In genomic region chr22:35312198-35313059, GRCh38 we compare ENCODE assay signal across 8 cellular contexts. TPM values are rescaled to one million over a fixed set of nuclear protein-coding genes. Genes with fewer than 3 reads are reported as not detected.
DNase-seq lines count a peak whose midpoint lies in the region; ATAC-seq and TF ChIP-seq lines count a peak whose summit lies in the region.

No MANE protein-coding gene starts in this region.

- POLR2A ChIA-PET in activated CD8-positive, alpha-beta T cell treated with anti-CD3 and anti-CD28 coated beads for 36 hours (lab: Charles Lee), result no interaction called here

- peaks cover 61% of the 10 kb centered on the region for H3K4me1 Mint-ChIP-seq in activated CD8-positive, alpha-beta T cell treated with anti-CD3 and anti-CD28 coated beads for 36 hours (ENCODE audit: low read depth)

- H3K9me3 Mint-ChIP-seq in activated CD8-positive, alpha-beta T cell treated with anti-CD3 and anti-CD28 coated beads for 36 hours, result no peaks in the 10 kb centered on the region

- H3K4me1 ChIP-seq in thoracic aorta (ENCODE audit: control insufficient read depth in 1 of 2, low read depth in 2 of 2), result peaks cover 25 to 50% of the 10 kb centered on the region in 2 donors

- H3K27me3 ChIP-seq in thoracic aorta (replicated peaks; ENCODE audit: insufficient read depth), result no peaks in the 10 kb centered on the region

- intact Hi-C loops in activated CD8-positive, alpha-beta T cell treated with anti-CD3 and anti-CD28 coated beads for 36 hours (cut with micrococcal nuclease), result no loop called here
- intact Hi-C loops in left ventricle myocardium superior (cut with micrococcal nuclease), result no loop called here

- no peaks in the 10 kb centered on the region for H3K36me3 Mint-ChIP-seq in activated CD8-positive, alpha-beta T cell treated with anti-CD3 and anti-CD28 coated beads for 36 hours (ENCODE audit: low read depth)

- CTCF ChIA-PET in activated CD8-positive, alpha-beta T cell treated with anti-CD3 and anti-CD28 coated beads for 36 hours (lab: Charles Lee), result no interaction called here

- no peaks in the 10 kb centered on the region for H3K36me3 ChIP-seq in thoracic aorta

- no peak for DNase-seq in activated CD4-positive, CD25-positive, alpha-beta regulatory T cell (lab: John Stamatoyannopoulos, UW)
- DNase-seq in activated CD8-positive, alpha-beta T cell treated with anti-CD3 and anti-CD28 coated beads for 36 hours, result peak; percentile 26
- DNase-seq in left ventricle myocardium superior (peak; percentile 67), thoracic aorta (ENCODE audit: low spot score) (no peak)
- DNase-seq in activated CD8-positive, alpha-beta memory T cell treated with anti-CD3 and anti-CD28 coated beads, Interleukin-2, amount 50 U/mL, for 4 hours, result no peak

- H3K9me3 ChIP-seq in thoracic aorta, result no peaks in the 10 kb centered on the region

- H3K27me3 Mint-ChIP-seq in activated CD8-positive, alpha-beta T cell treated with anti-CD3 and anti-CD28 coated beads for 36 hours, result no peaks in the 10 kb centered on the region

- peak overlapping the region; percentile 62 for H3K27ac Mint-ChIP-seq in activated CD8-positive, alpha-beta T cell treated with anti-CD3 and anti-CD28 coated beads for 36 hours

- no peak overlapping the region for H3K4me3 ChIP-seq in thoracic aorta

- H3K4me3 Mint-ChIP-seq in activated CD8-positive, alpha-beta T cell treated with anti-CD3 and anti-CD28 coated beads for 36 hours, result no peak overlapping the region

- H3K27ac ChIP-seq in thoracic aorta, result peak overlapping the region; percentile 79 to 94

- TF ChIP-seq CTCF in activated CD8-positive, alpha-beta T cell treated with anti-CD3 and anti-CD28 coated beads for 36 hours (IDR thresholded peaks at IDR 0.05), result no peak
- TF ChIP-seq CTCF in thoracic aorta (IDR thresholded peaks at IDR 0.05), result no peak

- peak; percentile 52 to 54 for ATAC-seq in activated CD4-positive, CD25-positive, alpha-beta regulatory T cell treated with anti-CD3 and anti-CD28 coated beads, Interleukin-2, amount 50 U/mL, for 24 hours
- ATAC-seq in activated CD8-positive, alpha-beta T cell treated with anti-CD3 and anti-CD28 coated beads for 36 hours, result no peak
- peak; percentile 40 for ATAC-seq in left ventricle myocardium superior
- ATAC-seq in thoracic aorta (ENCODE audit: insufficient number of reproducible peaks, low FRiP score, low read depth), result no peak
- no peak for ATAC-seq in GM19023 (IDR thresholded peaks at IDR 0.05; ENCODE audit: unreplicated experiment)
- no peak for ATAC-seq in HG03460 (IDR thresholded peaks at IDR 0.05; ENCODE audit: unreplicated experiment)

RNA-seq across cellular contexts. Expression of gene TOM1, which starts 12.7 kb away (rescaled TPM):
- total RNA-seq in activated CD8-positive, alpha-beta T cell treated with anti-CD3 and anti-CD28 coated beads for 36 hours, result 10 to 100 TPM; 16.2 to 20.0 TPM
- 78.6 TPM for total RNA-seq in left ventricle myocardium superior
- total RNA-seq in thoracic aorta, result 10 to 100 TPM; 64.7 to 78.4 TPM

RNA-seq across cellular contexts. Expression of gene HMGXB4, which starts 55.1 kb away (rescaled TPM):
- 10 to 100 TPM; 33.7 to 38.2 TPM for total RNA-seq in activated CD8-positive, alpha-beta T cell treated with anti-CD3 and anti-CD28 coated beads for 36 hours
- total RNA-seq in left ventricle myocardium superior (10.5 TPM), thoracic aorta (10 to 100 TPM; 14.7 to 15.7 TPM)

Comparison
In these comparisons a context has a peak if more than half of its experiments do, and no peak if none do; other contexts are left out.
1. ATAC-seq: peak in activated CD4-positive, CD25-positive, alpha-beta regulatory T cell treated with anti-CD3 and anti-CD28 coated beads, Interleukin-2, amount 50 U/mL, for 24 hours (2 of 2) and left ventricle myocardium superior (single experiment); none in activated CD8-positive, alpha-beta T cell treated with anti-CD3 and anti-CD28 coated beads for 36 hours (single experiment), thoracic aorta (single experiment), GM19023 (single experiment) and HG03460 (single experiment).
2. DNase-seq: peak in activated CD8-positive, alpha-beta T cell treated with anti-CD3 and anti-CD28 coated beads for 36 hours (single experiment) and left ventricle myocardium superior (single experiment); none in activated CD4-positive, CD25-positive, alpha-beta regulatory T cell (0 of 4), thoracic aorta (single experiment) and activated CD8-positive, alpha-beta memory T cell treated with anti-CD3 and anti-CD28 coated beads, Interleukin-2, amount 50 U/mL, for 4 hours (single experiment).